Comparison of ENCODE assay signal across 34 cellular contexts in the genomic region with DNA sequence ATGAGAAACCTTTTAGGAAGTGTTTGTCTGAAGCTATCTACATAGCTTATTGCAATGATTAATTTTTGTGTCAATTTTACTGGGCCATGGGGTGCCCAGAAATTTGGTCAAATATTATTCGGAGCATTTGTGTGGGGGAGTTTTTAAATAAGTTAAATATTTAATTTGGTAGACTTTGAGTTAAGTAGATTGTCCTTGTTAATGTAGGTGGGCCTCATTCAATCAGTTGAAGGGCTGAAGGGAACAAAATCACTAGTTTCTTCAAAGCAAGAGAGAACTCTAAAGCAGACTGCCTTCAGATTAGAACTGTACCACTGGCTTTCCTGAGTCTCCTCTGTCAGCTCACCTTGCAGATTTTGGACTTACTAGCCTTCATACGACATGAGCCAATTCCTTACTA.
"Had no signal": no experiment of that assay in that cellular context is flagged by ENCODE, and none has a peak within 500 bp of the region (broad histone marks: within the 10 kb centered on the region; RNA-seq: fewer than 3 reads in every experiment).

No MANE protein-coding gene starts in this region.

- H3K9me3 ChIP-seq: adrenal gland, ascending aorta, body of pancreas, breast epithelium had no signal

- H3K27ac ChIP-seq: adrenal gland, ascending aorta, body of pancreas, brain microvascular endothelial cell, breast epithelium, cardiac muscle cell had no signal

- FAIRE-seq: astrocyte, bronchial epithelial cell had no signal

- H3K36me3 ChIP-seq: adrenal gland, ascending aorta, brain microvascular endothelial cell, breast epithelium, cardiac muscle cell had no signal

- ATAC-seq: activated naive CD4-positive, alpha-beta T cell treated with anti-CD3 and anti-CD28 coated beads, Interleukin-2, amount 50 U/mL, for 72 hours; activated naive CD8-positive, alpha-beta T cell treated with anti-CD3 and anti-CD28 coated beads, Interleukin-2, amount 50 U/mL, for 24 hours; activated T-cell treated with anti-CD3 and anti-CD28 coated beads, Interleukin-2, amount 50 U/mL, for 4 hours; activated T-cell treated with anti-CD3 and anti-CD28 coated beads, Interleukin-2, amount 50 U/mL, for 72 hours; activated T-helper 17 cell treated with anti-CD3 and anti-CD28 coated beads, Interleukin-2, amount 50 U/mL, for 72 hours; body of pancreas had no signal

- DNase-seq: activated effector memory CD4-positive, alpha-beta T cell treated with anti-CD3 and anti-CD28 coated beads, Interleukin-2, amount 50 U/mL, for 16 hours; activated effector memory CD4-positive, alpha-beta T cell treated with Interleukin-2 at 50 U/mL for 16 hours; activated gamma-delta T cell; activated gamma-delta T cell treated with Interleukin-2 at 50 U/mL for 16 hours; activated naive CD4-positive, alpha-beta T cell; activated naive CD4-positive, alpha-beta T cell treated with anti-CD3 and anti-CD28 coated beads for 36 hours; activated naive CD4-positive, alpha-beta T cell treated with anti-CD3 and anti-CD28 coated beads, Interleukin-2, amount 10 ng/mL, durations not matched to agents 7 days and 5 days; activated naive CD4-positive, alpha-beta T cell treated with anti-CD3 and anti-CD28 coated beads, Interleukin-2, amount 50 U/mL, for 16 hours; activated naive CD4-positive, alpha-beta T cell treated with Interleukin-2 at 50 U/mL for 16 hours; activated naive CD8-positive, alpha-beta T cell treated with anti-CD3 and anti-CD28 coated beads for 36 hours; activated naive CD8-positive, alpha-beta T cell treated with anti-CD3 and anti-CD28 coated beads, Interleukin-2, amount 10 ng/mL, durations not matched to agents 7 days and 5 days; activated naive CD8-positive, alpha-beta T cell treated with anti-CD3 and anti-CD28 coated beads, Interleukin-2, amount 50 U/mL, for 24 hours; activated T-cell treated with anti-CD3 and anti-CD28 coated beads, Interleukin-2, amount 50 U/mL, for 1 hour; activated T-cell treated with anti-CD3 and anti-CD28 coated beads, Interleukin-2, amount 50 U/mL, for 24 hours; activated T-cell treated with anti-CD3 and anti-CD28 coated beads, Interleukin-2, amount 50 U/mL, for 4 hours; activated T-cell treated with anti-CD3 and anti-CD28 coated beads, Interleukin-2, amount 50 U/mL, for 48 hours; activated T-cell treated with anti-CD3 and anti-CD28 coated beads, Interleukin-2, amount 50 U/mL, for 72 hours; adrenal gland; amniotic stem cell; amygdala; anterior cingulate cortex; aorta; body of pancreas; brain microvascular endothelial cell; caudate nucleus; central memory CD4-positive, alpha-beta T cell; cerebellar nuclear complex had no signal

- H3K4me1 ChIP-seq: adrenal gland, ascending aorta, body of pancreas, breast epithelium had no signal

- H3K4me3 ChIP-seq: adrenal gland, ascending aorta, body of pancreas, breast epithelium, cardiac muscle cell had no signal

- H3K27me3 ChIP-seq: adrenal gland, ascending aorta, body of pancreas, brain microvascular endothelial cell, breast epithelium, cardiac muscle cell had no signal
